In genomic region chr15:95840004-95840403, GRCh38 we compare ENCODE assay signal across 9 cellular contexts.
A peak's percentile ranks its signal among the peaks of the same experiment; 100 is the strongest.
DNase-seq lines count a peak whose midpoint lies in the region; ATAC-seq and TF ChIP-seq lines count a peak whose summit lies in the region.
"Had no signal": no experiment of that assay in that cellular context is flagged by ENCODE, and none has a peak within 500 bp of the region (broad histone marks: within the 10 kb centered on the region; RNA-seq: fewer than 3 reads in every experiment).

No MANE protein-coding gene starts in this region.

- H3K4me3 ChIP-seq in coronary artery (no peak overlapping the region), muscle layer of duodenum (ENCODE audit: low read depth in 1 of 2, low read length in 2 of 2) (no peak overlapping the region), uterus (no peak overlapping the region)
- H3K4me3 ChIP-seq: BLaER1 had no signal

- H3K9me3 Mint-ChIP-seq in activated naive CD4-positive, alpha-beta T cell treated with anti-CD3 and anti-CD28 coated beads, Interleukin-2, amount 50 U/mL, for 24 hours = no peaks in the 10 kb centered on the region
- H3K9me3 Mint-ChIP-seq in activated naive CD4-positive, alpha-beta T cell treated with anti-CD3 and anti-CD28 coated beads for 36 hours = no peaks in the 10 kb centered on the region

- no peak for TF ChIP-seq POLR2A in uterus (IDR thresholded peaks at IDR 0.05)

- peak overlapping the region; percentile 80 for H3K27ac Mint-ChIP-seq in activated naive CD4-positive, alpha-beta T cell treated with anti-CD3 and anti-CD28 coated beads, Interleukin-2, amount 50 U/mL, for 24 hours
- H3K27ac Mint-ChIP-seq in activated naive CD4-positive, alpha-beta T cell treated with anti-CD3 and anti-CD28 coated beads for 36 hours = no peak overlapping the region

- no peaks in the 10 kb centered on the region for H3K9me3 ChIP-seq in muscle layer of duodenum (ENCODE audit: control insufficient read depth in 1 of 2, low read length in 2 of 2)
- H3K9me3 ChIP-seq in uterus = no peaks in the 10 kb centered on the region
- H3K9me3 ChIP-seq: BLaER1 had no signal

- H3K36me3 ChIP-seq in muscle layer of duodenum (ENCODE audit: control insufficient read depth in 1 of 2, insufficient read depth in 2 of 2, low read length in 2 of 2) (no peaks in the 10 kb centered on the region), uterus (no peaks in the 10 kb centered on the region)
- H3K36me3 ChIP-seq: BLaER1 had no signal

- H3K27me3 ChIP-seq in muscle layer of duodenum (ENCODE audit: low read depth, low read length) (no peaks in the 10 kb centered on the region), uterus (no peaks in the 10 kb centered on the region)

- peaks cover 0 to 11% of the 10 kb centered on the region in 2 donors for H3K4me1 ChIP-seq in muscle layer of duodenum (ENCODE audit: control insufficient read depth in 1 of 2, insufficient read depth in 2 of 2, low read length in 2 of 2)
- no peaks in the 10 kb centered on the region for H3K4me1 ChIP-seq in uterus

- peak overlapping the region; percentile 7 for H3K4me3 Mint-ChIP-seq in activated naive CD4-positive, alpha-beta T cell treated with anti-CD3 and anti-CD28 coated beads, Interleukin-2, amount 50 U/mL, for 24 hours
- H3K4me3 Mint-ChIP-seq in activated naive CD4-positive, alpha-beta T cell treated with anti-CD3 and anti-CD28 coated beads for 36 hours = no peak overlapping the region

- CTCF ChIA-PET in activated naive CD4-positive, alpha-beta T cell treated with anti-CD3 and anti-CD28 coated beads for 36 hours (lab: Charles Lee) = no interaction called here

- H3K27ac ChIP-seq in coronary artery (peak overlapping the region; percentile 85 to 88), muscle layer of duodenum (ENCODE audit: low read length) (peak overlapping the region; percentile 58), uterus (peak overlapping the region; percentile 36 to 65)
- H3K27ac ChIP-seq: BLaER1 had no signal

- no peaks in the 10 kb centered on the region for H3K36me3 Mint-ChIP-seq in activated naive CD4-positive, alpha-beta T cell treated with anti-CD3 and anti-CD28 coated beads, Interleukin-2, amount 50 U/mL, for 24 hours
- no peaks in the 10 kb centered on the region for H3K36me3 Mint-ChIP-seq in activated naive CD4-positive, alpha-beta T cell treated with anti-CD3 and anti-CD28 coated beads for 36 hours (ENCODE audit: low read depth)

- H3K4me1 Mint-ChIP-seq in activated naive CD4-positive, alpha-beta T cell treated with anti-CD3 and anti-CD28 coated beads, Interleukin-2, amount 50 U/mL, for 24 hours = peaks cover 46% of the 10 kb centered on the region
- peaks cover 39% of the 10 kb centered on the region for H3K4me1 Mint-ChIP-seq in activated naive CD4-positive, alpha-beta T cell treated with anti-CD3 and anti-CD28 coated beads for 36 hours (ENCODE audit: low read depth)

- intact Hi-C loops in activated naive CD4-positive, alpha-beta T cell treated with anti-CD3 and anti-CD28 coated beads for 36 hours (cut with micrococcal nuclease) = loop anchor here (5.0 kb wide), 1 partner anchor 37 kb away; no protein-coding TSS in a partner anchor
- intact Hi-C loops in uterus (cut with DNase I; ENCODE audit: low total_unique reads) = no loop called here

- no peaks in the 10 kb centered on the region for H3K27me3 Mint-ChIP-seq in activated naive CD4-positive, alpha-beta T cell treated with anti-CD3 and anti-CD28 coated beads, Interleukin-2, amount 50 U/mL, for 24 hours
- H3K27me3 Mint-ChIP-seq in activated naive CD4-positive, alpha-beta T cell treated with anti-CD3 and anti-CD28 coated beads for 36 hours (ENCODE audit: low read depth) = no peaks in the 10 kb centered on the region

- no peak for DNase-seq in activated naive CD4-positive, alpha-beta T cell treated with anti-CD3 and anti-CD28 coated beads for 36 hours
- DNase-seq in coronary artery (ENCODE audit: low spot score) = peak; percentile 86
- DNase-seq in uterus = peak; percentile 41 to 64
- no peak for DNase-seq in activated effector memory CD4-positive, alpha-beta T cell treated with Interleukin-2 at 50 U/mL for 16 hours
- no peak for DNase-seq in activated gamma-delta T cell treated with Interleukin-2 at 50 U/mL for 16 hours

- ATAC-seq in GM18519 (IDR thresholded peaks at IDR 0.05; ENCODE audit: low FRiP score, unreplicated experiment) = no peak

- no peak for TF ChIP-seq CTCF in coronary artery (IDR thresholded peaks at IDR 0.05)
- no peak for TF ChIP-seq CTCF in uterus (IDR thresholded peaks at IDR 0.05)

Comparison
In these comparisons a context has a peak if more than half of its experiments do, and no peak if none do; other contexts are left out.
1. DNase-seq: peak in coronary artery (single experiment) and uterus (2 of 2); none in activated naive CD4-positive, alpha-beta T cell treated with anti-CD3 and anti-CD28 coated beads for 36 hours (single experiment), activated effector memory CD4-positive, alpha-beta T cell treated with Interleukin-2 at 50 U/mL for 16 hours (single experiment) and activated gamma-delta T cell treated with Interleukin-2 at 50 U/mL for 16 hours (single experiment).
2. Peak in every context shown above with its lines, with median percentiles within 50 percentile points of each other: H3K27ac ChIP-seq.